Comparison of ENCODE assay signal across 8 cellular contexts in the genomic region with DNA sequence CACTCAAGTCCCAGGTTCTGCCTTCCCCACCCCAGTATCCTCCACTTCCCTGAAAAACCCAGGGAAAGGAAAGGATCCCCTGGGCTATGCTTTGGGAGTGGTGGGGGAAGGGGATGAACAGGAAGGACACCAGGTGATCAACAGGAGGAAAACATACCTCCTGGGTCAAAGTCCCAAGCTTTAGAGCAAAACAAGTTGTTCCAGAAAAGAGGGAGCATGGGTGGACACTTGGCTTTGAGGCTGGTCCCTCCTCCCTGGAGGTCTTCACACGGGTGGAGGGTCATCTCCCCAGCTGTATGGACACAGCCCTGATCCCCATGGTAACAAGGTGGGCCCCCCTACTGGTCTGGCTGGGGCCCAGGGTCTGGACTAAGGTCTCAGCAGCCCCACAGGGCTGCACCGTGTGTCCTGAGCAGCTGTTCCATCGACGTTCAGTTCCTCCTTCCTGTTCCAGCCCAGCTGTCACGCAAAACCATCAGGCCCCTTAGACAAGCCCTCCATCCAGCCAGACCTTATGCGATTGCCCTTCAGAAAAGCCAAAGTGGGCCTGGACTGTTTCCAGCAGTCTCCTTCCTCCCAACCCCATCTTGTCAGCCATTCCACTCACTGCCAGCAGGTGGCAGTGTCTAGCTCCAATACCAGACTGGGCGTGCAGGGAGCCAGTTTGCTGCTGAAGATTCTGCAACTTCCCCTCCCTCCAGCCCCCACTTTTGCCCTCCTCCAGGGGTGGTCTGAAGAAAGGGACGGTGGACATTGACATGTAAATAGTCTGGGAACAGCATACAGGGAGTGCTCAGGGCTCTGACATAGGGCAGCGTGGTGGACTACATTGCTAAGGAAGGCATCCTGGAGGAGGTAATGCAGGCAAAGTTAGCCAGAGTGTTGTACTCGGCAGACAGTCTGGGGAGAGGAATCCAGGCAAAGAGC. TPM values are rescaled to one million over a fixed set of nuclear protein-coding genes. Genes with fewer than 3 reads are reported as not detected.
DNase-seq lines count a peak whose midpoint lies in the region; ATAC-seq, FAIRE-seq and TF ChIP-seq lines count a peak whose summit lies in the region.

No MANE protein-coding gene starts in this region.

- H3K4me1 Mint-ChIP-seq in naive thymus-derived CD8-positive, alpha-beta T cell: peaks cover 0 to 4% (median 2%) of the 10 kb centered on the region in 4 donors

- H3K27me3 ChIP-seq in A673 (replicated peaks; ENCODE audit: insufficient read depth, low read depth, low read length, poor library complexity): no peaks in the 10 kb centered on the region

- POLR2A ChIA-PET in A673 (lab: Charles Lee; ENCODE audit: low non-redundant PET): no interaction called here
- POLR2A ChIA-PET in naive thymus-derived CD8-positive, alpha-beta T cell (lab: Charles Lee): no interaction called here

- no peaks in the 10 kb centered on the region for H3K4me1 ChIP-seq in A673 (ENCODE audit: insufficient read depth, low read length, poor library complexity, severe bottlenecking)

- no peaks in the 10 kb centered on the region for H3K9me3 ChIP-seq in A673 (ENCODE audit: low read depth, low read length, poor library complexity, severe bottlenecking)

- H3K27ac ChIP-seq in A673 (ENCODE audit: low read depth, low read length, poor library complexity, severe bottlenecking): no peak overlapping the region

- no peaks in the 10 kb centered on the region for H3K36me3 ChIP-seq in A673 (ENCODE audit: insufficient read depth, low read length, poor library complexity, severe bottlenecking)

- H3K4me3 Mint-ChIP-seq in naive thymus-derived CD8-positive, alpha-beta T cell: no peak overlapping the region

- no peaks in the 10 kb centered on the region for H3K36me3 Mint-ChIP-seq in naive thymus-derived CD8-positive, alpha-beta T cell

- H3K4me3 ChIP-seq in A673 (ENCODE audit: low read depth, low read length, poor library complexity, severe bottlenecking): no peak overlapping the region

- ATAC-seq in naive thymus-derived CD8-positive, alpha-beta T cell: peak; percentile 64 to 68

- CTCF ChIA-PET in A673 (lab: Charles Lee): interaction anchor here (0.6 to 1.7 kb wide), 5 partner anchors 10 to 533 kb away, joined by 3 to 5 read pairs (median 4); a partner anchor contains a TSS

- no peaks in the 10 kb centered on the region for H3K9me3 Mint-ChIP-seq in naive thymus-derived CD8-positive, alpha-beta T cell

- peak; percentile 94 for FAIRE-seq in GM18507 (lab: Jason Lieb, UNC)

- intact Hi-C loops in A673 (cut with micrococcal nuclease; ENCODE audit: unreplicated experiment): loop anchor here (2.0 to 5.0 kb wide), 3 partner anchors 70 to 520 kb away; no protein-coding TSS in a partner anchor

- no peak overlapping the region for H3K27ac Mint-ChIP-seq in naive thymus-derived CD8-positive, alpha-beta T cell

- peaks cover 7 to 24% (median 9%) of the 10 kb centered on the region in 5 donors for H3K27me3 Mint-ChIP-seq in naive thymus-derived CD8-positive, alpha-beta T cell

- TF ChIP-seq CTCF in A673 (conservative IDR thresholded peaks at IDR 0.05; ENCODE audit: low read depth, low read length): peak; percentile 97

- peak; percentile 73 for DNase-seq in A673 (ENCODE audit: low spot score)
- peak; percentile 40 for DNase-seq in GM18507 (ENCODE audit: extremely low spot score, insufficient read length, low read depth)
- DNase-seq in HT-29 (ENCODE audit: low spot score): peak; percentile 85
- peak; percentile 39 for DNase-seq in OCI-M2 (lab: John Stamatoyannopoulos, UW; ENCODE audit: unreplicated experiment)
- peak; percentile 69 for DNase-seq in activated T-cell treated with anti-CD3 and anti-CD28 coated beads, Interleukin-2, amount 50 U/mL, for 1 hour
- peak; percentile 37 for DNase-seq in fibroblast of gingiva (ENCODE audit: low read depth)
- DNase-seq in naive thymus-derived CD8-positive, alpha-beta T cell: peak; percentile 34 to 77 (median 58)
- DNase-seq in stimulated activated naive CD4-positive, alpha-beta T cell treated with Interleukin-2 at 50 U/mL for 16 hours (lab: John Stamatoyannopoulos, UW): peak; percentile 22

- BruUV-seq in A673 (replicated peaks; lab: Mats Ljungman, UMichigan): no TSS peak

RNA-seq across cellular contexts. Expression of a gene that starts 2.9 kb away (rescaled TPM):
- not detected in 2 replicates for total RNA-seq in A673 (2021)
- total RNA-seq in HT-29 (2014; rRNA removed; shearing (Covaris generic)): 32.9 and 38.0 TPM in 2 replicates
- not detected for total RNA-seq in naive thymus-derived CD8-positive, alpha-beta T cell
- not detected for polyA plus RNA-seq in naive thymus-derived CD8-positive, alpha-beta T cell

RNA-seq across cellular contexts. Expression of a gene that starts 39.3 kb away (rescaled TPM):
- total RNA-seq in A673 (2021): 0.11 TPM in 2 replicates
- total RNA-seq in HT-29 (2014; rRNA removed; shearing (Covaris generic)): not detected in 2 replicates
- total RNA-seq in naive thymus-derived CD8-positive, alpha-beta T cell: not detected
- polyA plus RNA-seq in naive thymus-derived CD8-positive, alpha-beta T cell: not detected

RNA-seq across cellular contexts. Expression of a gene that starts 55.5 kb away (rescaled TPM):
- total RNA-seq in A673 (2021): not detected in 2 replicates
- total RNA-seq in HT-29 (2014; rRNA removed; shearing (Covaris generic)): not detected in 2 replicates
- total RNA-seq in naive thymus-derived CD8-positive, alpha-beta T cell: not detected
- polyA plus RNA-seq in naive thymus-derived CD8-positive, alpha-beta T cell: not detected

Comparison
In these comparisons a context has a peak if more than half of its experiments do, and no peak if none do; other contexts are left out.
1. DNase-seq: peak in every context shown above with its lines; median percentile 85 in HT-29; 73 in A673; 69 in activated T-cell treated with anti-CD3 and anti-CD28 coated beads, Interleukin-2, amount 50 U/mL, for 1 hour; 58 in naive thymus-derived CD8-positive, alpha-beta T cell; 40 in GM18507; 39 in OCI-M2; 37 in fibroblast of gingiva; 22 in stimulated activated naive CD4-positive, alpha-beta T cell treated with Interleukin-2 at 50 U/mL for 16 hours.
2. RNA of a gene that starts 2.9 kb away (total RNA-seq): 32.9 to 38.0 TPM in HT-29; not detected in A673 and not detected in naive thymus-derived CD8-positive, alpha-beta T cell; every median in the first group is over 10 times any median in the second.